ENCODE assay signal across 2 cellular contexts in genomic region chr16:86228713-86229112, GRCh38.
TF ChIP-seq lines count a peak whose summit lies in the region.

No MANE protein-coding gene starts in this region.

TF ChIP-seq in IMR-90, 13 proteins besides CTCF, POLR2A, EP300 and RAD21:
- TF ChIP-seq USF2 (IDR thresholded peaks at IDR 0.05; ENCODE audit: low read depth, low read length) (no peak), RFX5 (IDR thresholded peaks at IDR 0.05; ENCODE audit: low read depth, low read length) (no peak), MXI1 (IDR thresholded peaks at IDR 0.05; ENCODE audit: borderline replicate concordance, low read depth, low read length) (no peak), CHD1 (IDR thresholded peaks at IDR 0.05; ENCODE audit: low read depth, low read length) (no peak), BHLHE40 (IDR thresholded peaks at IDR 0.05; ENCODE audit: low read depth, low read length) (no peak), MAZ (IDR thresholded peaks at IDR 0.05; ENCODE audit: borderline replicate concordance, low read depth, low read length) (no peak), CEBPB (IDR thresholded peaks at IDR 0.05; ENCODE audit: low read depth, low read length) (no peak), SMC3 (IDR thresholded peaks at IDR 0.05; ENCODE audit: low read depth, low read length) (no peak), MAFK (IDR thresholded peaks at IDR 0.05; ENCODE audit: low read depth, low read length) (no peak), NFE2L2 (IDR thresholded peaks at IDR 0.05; ENCODE audit: low read depth, low read length) (no peak), RCOR1 (IDR thresholded peaks at IDR 0.05; ENCODE audit: insufficient replicate concordance, low read length) (no peak), FOS (IDR thresholded peaks at IDR 0.05; ENCODE audit: low read depth, low read length) (no peak), ELK1 (IDR thresholded peaks at IDR 0.05; ENCODE audit: borderline replicate concordance, low read depth, low read length) (no peak)

TF ChIP-seq in neural cell, 6 proteins besides CTCF, POLR2A, EP300 and RAD21:
- TF ChIP-seq SMC3 (conservative IDR thresholded peaks at IDR 0.05; ENCODE audit: poor library complexity) (no peak), TAF1 (IDR thresholded peaks at IDR 0.05; ENCODE audit: low read depth) (no peak), POLR2AphosphoS5 (IDR thresholded peaks at IDR 0.05) (peak; percentile 90), REST (IDR thresholded peaks at IDR 0.05; ENCODE audit: borderline replicate concordance) (no peak), MXI1 (conservative IDR thresholded peaks at IDR 0.05; ENCODE audit: poor library complexity, severe bottlenecking) (peak; percentile 56), EZH2 (IDR thresholded peaks at IDR 0.05; ENCODE audit: borderline replicate concordance, insufficient read depth, low read length, poor library complexity, severe bottlenecking) (no peak)
TF ChIP-seq in neural cell: peak in this region for 2.
